ENCODE assay signal across 3 cellular contexts in genomic region chr1:113090051-113090450, GRCh38.
TF ChIP-seq lines count a peak whose summit lies in the region.

No MANE protein-coding gene starts in this region.

TF ChIP-seq in A549, 52 proteins besides CTCF, POLR2A, EP300 and RAD21:
- TF ChIP-seq BHLHE40 (IDR thresholded peaks at IDR 0.05; ENCODE audit: low read depth, low read length) (no peak), MAFK (IDR thresholded peaks at IDR 0.05; ENCODE audit: partially characterized antibody) (peak; percentile 50)

TF ChIP-seq in K562, 482 proteins besides CTCF, POLR2A, EP300 and RAD21:
- TF ChIP-seq STAT5A (IDR thresholded peaks at IDR 0.05; ENCODE audit: borderline replicate concordance, low read length), result no peak
- peak; percentile 59 for TF ChIP-seq MAFF (IDR thresholded peaks at IDR 0.05; ENCODE audit: low read length)
- peak; percentile 56 for TF ChIP-seq MAFG (tag; conservative IDR thresholded peaks at IDR 0.05)
- peak; percentile 85 for TF ChIP-seq ZNF316 (IDR thresholded peaks at IDR 0.05)
- peak; percentile 68 for TF ChIP-seq C11orf30 (IDR thresholded peaks at IDR 0.05; ENCODE audit: low read depth)

TF ChIP-seq in neural cell, 6 proteins besides CTCF, POLR2A, EP300 and RAD21 (continued from another document):
- no peak for TF ChIP-seq POLR2AphosphoS5 (IDR thresholded peaks at IDR 0.05)
- no peak for TF ChIP-seq SMC3 (conservative IDR thresholded peaks at IDR 0.05; ENCODE audit: poor library complexity)
- TF ChIP-seq REST (IDR thresholded peaks at IDR 0.05; ENCODE audit: borderline replicate concordance), result no peak
- TF ChIP-seq EZH2 (IDR thresholded peaks at IDR 0.05; ENCODE audit: borderline replicate concordance, insufficient read depth, low read length, poor library complexity, severe bottlenecking), result no peak
- TF ChIP-seq TAF1 (IDR thresholded peaks at IDR 0.05; ENCODE audit: low read depth), result no peak
